Comparison of ENCODE assay signal across 1 cellular context in the genomic region with DNA sequence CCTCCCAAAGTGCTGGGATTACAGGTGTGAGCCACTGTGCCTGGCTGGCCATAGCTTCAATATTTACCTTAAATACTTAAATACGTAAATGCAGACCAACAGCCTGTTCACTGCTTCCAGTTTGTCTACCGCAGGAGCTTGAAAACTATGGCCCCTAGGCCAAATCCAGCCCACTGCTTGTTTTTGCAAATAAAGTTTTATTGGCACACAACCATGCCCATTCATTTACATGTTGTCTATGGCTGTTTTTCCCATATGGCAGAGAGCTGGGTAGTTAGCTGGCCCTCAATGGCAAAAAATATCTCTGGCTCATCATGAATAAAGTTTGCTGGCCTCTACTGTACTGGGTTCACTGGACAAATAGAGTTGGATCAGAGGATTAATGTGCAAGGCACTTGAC.
TF ChIP-seq lines count a peak whose summit lies in the region.

No MANE protein-coding gene starts in this region.

TF ChIP-seq in GM12878, 131 proteins besides CTCF, POLR2A, EP300 and RAD21:
- TF ChIP-seq JUND (IDR thresholded peaks at IDR 0.05; ENCODE audit: low read depth, low read length): no peak
- TF ChIP-seq, protein P1, sequence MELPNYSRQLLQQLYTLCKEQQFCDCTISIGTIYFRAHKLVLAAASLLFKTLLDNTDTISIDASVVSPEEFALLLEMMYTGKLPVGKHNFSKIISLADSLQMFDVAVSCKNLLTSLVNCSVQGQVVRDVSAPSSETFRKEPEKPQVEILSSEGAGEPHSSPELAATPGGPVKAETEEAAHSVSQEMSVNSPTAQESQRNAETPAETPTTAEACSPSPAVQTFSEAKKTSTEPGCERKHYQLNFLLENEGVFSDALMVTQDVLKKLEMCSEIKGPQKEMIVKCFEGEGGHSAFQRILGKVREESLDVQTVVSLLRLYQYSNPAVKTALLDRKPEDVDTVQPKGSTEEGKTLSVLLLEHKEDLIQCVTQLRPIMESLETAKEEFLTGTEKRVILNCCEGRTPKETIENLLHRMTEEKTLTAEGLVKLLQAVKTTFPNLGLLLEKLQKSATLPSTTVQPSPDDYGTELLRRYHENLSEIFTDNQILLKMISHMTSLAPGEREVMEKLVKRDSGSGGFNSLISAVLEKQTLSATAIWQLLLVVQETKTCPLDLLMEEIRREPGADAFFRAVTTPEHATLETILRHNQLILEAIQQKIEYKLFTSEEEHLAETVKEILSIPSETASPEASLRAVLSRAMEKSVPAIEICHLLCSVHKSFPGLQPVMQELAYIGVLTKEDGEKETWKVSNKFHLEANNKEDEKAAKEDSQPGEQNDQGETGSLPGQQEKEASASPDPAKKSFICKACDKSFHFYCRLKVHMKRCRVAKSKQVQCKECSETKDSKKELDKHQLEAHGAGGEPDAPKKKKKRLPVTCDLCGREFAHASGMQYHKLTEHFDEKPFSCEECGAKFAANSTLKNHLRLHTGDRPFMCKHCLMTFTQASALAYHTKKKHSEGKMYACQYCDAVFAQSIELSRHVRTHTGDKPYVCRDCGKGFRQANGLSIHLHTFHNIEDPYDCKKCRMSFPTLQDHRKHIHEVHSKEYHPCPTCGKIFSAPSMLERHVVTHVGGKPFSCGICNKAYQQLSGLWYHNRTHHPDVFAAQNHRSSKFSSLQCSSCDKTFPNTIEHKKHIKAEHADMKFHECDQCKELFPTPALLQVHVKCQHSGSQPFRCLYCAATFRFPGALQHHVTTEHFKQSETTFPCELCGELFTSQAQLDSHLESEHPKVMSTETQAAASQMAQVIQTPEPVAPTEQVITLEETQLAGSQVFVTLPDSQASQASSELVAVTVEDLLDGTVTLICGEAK (IDR thresholded peaks at IDR 0.05; ENCODE audit: borderline replicate concordance): peak; percentile 81
